ENCODE assay signal across 26 cellular contexts in genomic region chr16:26959416-26960009, GRCh38.
"Had no signal": no experiment of that assay in that cellular context is flagged by ENCODE, and none has a peak within 500 bp of the region (broad histone marks: within the 10 kb centered on the region; RNA-seq: fewer than 3 reads in every experiment).

No MANE protein-coding gene starts in this region.

- H3K4me3 ChIP-seq: coronary artery, dorsolateral prefrontal cortex, esophagus muscularis mucosa, gastroesophageal sphincter, heart left ventricle, hepatocyte, left lung, lower lobe of right lung, mucosa of descending colon had no signal

- H3K36me3 ChIP-seq: esophagus muscularis mucosa, gastroesophageal sphincter, heart left ventricle, left lung, lower lobe of right lung had no signal

- H3K27me3 ChIP-seq: foreskin keratinocyte, heart left ventricle, hepatocyte, left lung had no signal

- DNase-seq: dermis blood vessel endothelial cell; dorsolateral prefrontal cortex; effector CD4-positive, alpha-beta T cell; effector memory CD4-positive, alpha-beta T cell; foreskin keratinocyte; heart left ventricle; hypothalamus; immature natural killer cell; islet precursor cell; kidney; kidney glomerular epithelial cell; left colon; left lung; left ventricle myocardium superior; lower lobe of right lung; mesenchymal stem cell; mucosa of descending colon; naive B cell had no signal

- FAIRE-seq: colon, endothelial cell of umbilical vein, frontal cortex, kidney had no signal

- H3K9me3 ChIP-seq: lower lobe of right lung, mucosa of descending colon had no signal

- H3K27ac Mint-ChIP-seq: immature natural killer cell, mesothelial cell of epicardium had no signal

- H3K9me3 Mint-ChIP-seq: immature natural killer cell, mesothelial cell of epicardium had no signal

- H3K36me3 Mint-ChIP-seq: immature natural killer cell, mesothelial cell of epicardium had no signal

- H2AFZ ChIP-seq: hepatocyte had no signal

- H3K27ac ChIP-seq: coronary artery, dorsolateral prefrontal cortex, esophagus muscularis mucosa, foreskin keratinocyte, gastroesophageal sphincter, heart left ventricle, hepatocyte, left lung, lower lobe of right lung had no signal

- H3K4me3 Mint-ChIP-seq: immature natural killer cell, mesothelial cell of epicardium, naive B cell had no signal

- H3K4me1 Mint-ChIP-seq: mesothelial cell of epicardium had no signal

- ATAC-seq: foreskin keratinocyte, gastroesophageal sphincter, heart left ventricle, left colon, left lung, left ventricle myocardium superior, lower lobe of right lung, mucosa of descending colon had no signal

- H3K79me2 ChIP-seq: hepatocyte had no signal

- H3K4me1 ChIP-seq: esophagus muscularis mucosa, foreskin keratinocyte, gastroesophageal sphincter, heart left ventricle, left lung, lower lobe of right lung had no signal

- H3K4me2 ChIP-seq: hepatocyte had no signal
